Comparison of ENCODE assay signal across 25 cellular contexts in the genomic region with DNA sequence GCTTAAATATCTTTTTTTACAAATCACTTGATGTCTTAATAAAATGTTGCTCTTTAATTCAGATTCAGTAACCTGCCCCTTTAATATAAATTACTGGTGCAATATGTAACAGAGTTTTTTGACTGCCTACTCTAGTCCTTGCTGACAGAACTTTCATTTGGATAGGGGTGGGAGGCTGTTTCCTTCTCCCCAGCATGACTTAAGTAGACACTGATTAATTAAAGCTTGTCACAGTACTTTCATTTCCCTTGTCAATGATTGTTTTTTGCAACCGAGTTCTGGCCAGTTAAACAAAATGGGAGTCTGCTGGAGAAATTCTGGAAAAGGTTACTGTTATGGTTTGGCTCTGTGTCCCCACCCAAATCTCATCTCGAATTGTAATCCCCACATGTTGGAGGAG.
"Had no signal": no experiment of that assay in that cellular context is flagged by ENCODE, and none has a peak within 500 bp of the region (broad histone marks: within the 10 kb centered on the region; RNA-seq: fewer than 3 reads in every experiment).

No MANE protein-coding gene starts in this region.

- DNase-seq: activated CD8-positive, alpha-beta memory T cell treated with anti-CD3 and anti-CD28 coated beads, Interleukin-2, amount 10 ng/mL, durations not matched to agents 7 days and 5 days; activated CD8-positive, alpha-beta T cell treated with anti-CD3 and anti-CD28 coated beads, Interleukin-2, amount 10 ng/mL, durations not matched to agents 7 days and 5 days; activated naive CD8-positive, alpha-beta T cell treated with anti-CD3 and anti-CD28 coated beads, Interleukin-2, amount 50 U/mL, for 24 hours; activated T-cell treated with anti-CD3 and anti-CD28 coated beads, Interleukin-2, amount 50 U/mL, for 48 hours; amygdala; caudate nucleus; foreskin fibroblast; heart left ventricle; hypothalamus; left lung; lower lobe of right lung; mesenchymal stem cell; natural killer cell; occipital lobe; psoas muscle; stimulated activated CD4-positive, alpha-beta T cell treated with anti-CD3 and anti-CD28 coated beads, Interleukin-1b, Interleukin-23, amount 100 ng/mL, for 48 hours; stimulated activated CD4-positive, alpha-beta T cell treated with anti-CD3 and anti-CD28 coated beads, Interleukin-4, amount 100 ng/mL, for 4 hours; stimulated activated CD8-positive, alpha-beta memory T cell treated with anti-CD3 and anti-CD28 coated beads, Interleukin-4, amount 100 ng/mL, for 48 hours; stimulated activated naive CD8-positive, alpha-beta T cell treated with anti-CD3 and anti-CD28 coated beads, Interleukin-15, amount 100 ng/mL, for 72 hours; substantia nigra; thyroid gland; upper lobe of left lung; WERI-Rb-1 had no signal

- ATAC-seq: activated CD4-positive, CD25-positive, alpha-beta regulatory T cell treated with anti-CD3 and anti-CD28 coated beads, Interleukin-2, amount 50 U/mL, for 24 hours; activated CD8-positive, alpha-beta memory T cell treated with anti-CD3 and anti-CD28 coated beads, Interleukin-2, amount 10 ng/mL, durations not matched to agents 7 days and 5 days; activated CD8-positive, alpha-beta T cell treated with anti-CD3 and anti-CD28 coated beads, Interleukin-2, amount 10 ng/mL, durations not matched to agents 7 days and 5 days; activated naive CD8-positive, alpha-beta T cell treated with anti-CD3 and anti-CD28 coated beads, Interleukin-2, amount 50 U/mL, for 24 hours; heart left ventricle; left lung; lower lobe of right lung; natural killer cell; psoas muscle; stimulated activated memory B cell treated with anti-CD40 and anti-IgM and Interleukin-4, amounts not matched to agents 10 μg/mL and 1 μg/mL and 100 μg/mL, for 72 hours; stimulated activated naive CD8-positive, alpha-beta T cell treated with anti-CD3 and anti-CD28 coated beads, Interleukin-15, amount 100 ng/mL, for 72 hours had no signal
